In genomic region chr17:60445144-60445543, GRCh38 we compare ENCODE assay signal across 1 cellular context.
TF ChIP-seq lines count a peak whose summit lies in the region.

No MANE protein-coding gene starts in this region.

TF ChIP-seq in GM12878, 131 proteins besides CTCF, POLR2A, EP300 and RAD21 (continued from another document):
- 0 out of 4 replicates have a peak, but pooled peaks of 1 of the 2 experiments have one; percentile 16 for TF ChIP-seq ETV6 (conservative IDR thresholded peaks at IDR 0.05 in 1 of 2, IDR thresholded peaks at IDR 0.05 in 1 of 2; ENCODE audit: borderline replicate concordance in 1 of 2, low read depth in 1 of 2)
- no peak for TF ChIP-seq TCF3 (IDR thresholded peaks at IDR 0.05; ENCODE audit: borderline replicate concordance, insufficient read depth, low read depth, low read length)
